In genomic region chr17:37090941-37091340, GRCh38 we compare ENCODE assay signal across 1 cellular context.
TF ChIP-seq lines count a peak whose summit lies in the region.

No MANE protein-coding gene starts in this region.

TF ChIP-seq in WTC11, 78 proteins besides CTCF, POLR2A, EP300 and RAD21 (continued from another document):
- no peak for TF ChIP-seq HMGXB4 (CRISPR knock-in tag; IDR thresholded peaks at IDR 0.05)
